In genomic region chr15:97194750-97195149, GRCh38 we compare ENCODE assay signal across 19 cellular contexts.
DNase-seq lines count a peak whose midpoint lies in the region; ATAC-seq, FAIRE-seq and TF ChIP-seq lines count a peak whose summit lies in the region.
"Had no signal": no experiment of that assay in that cellular context is flagged by ENCODE, and none has a peak within 500 bp of the region (broad histone marks: within the 10 kb centered on the region; RNA-seq: fewer than 3 reads in every experiment).

No MANE protein-coding gene starts in this region.

- DNase-seq in A549 (ENCODE audit: low read depth in 1 of 2, low spot score in 1 of 2) (no peak), NCI-H226 (peak; percentile 29), H1 (ENCODE audit: low read depth in 1 of 2, low spot score in 2 of 2) (no peak)
- no peak for DNase-seq in stimulated activated CD4-positive, alpha-beta T cell treated with anti-CD3 and anti-CD28 coated beads, Interleukin-2, amount 100 ng/mL, for 24 hours
- DNase-seq: 8988T; C1 segment of cervical spinal cord; Calu3; CD4-positive, alpha-beta memory T cell; COR-L47; DMS53; DMS79 treated with DMSO at 0.1 percent for 48 hours; GF-D8; GOT3; H7; HCEC 1CT had no signal

- no peak overlapping the region for H2BK15ac ChIP-seq in H1 (ENCODE audit: low read length)

- H3K36me3 ChIP-seq in H1 (ENCODE audit: control insufficient read depth in 2 of 4, insufficient read depth in 4 of 4, low read length in 3 of 4) = no peaks in the 10 kb centered on the region

- no peak overlapping the region for H2BK12ac ChIP-seq in H1 (ENCODE audit: low read depth, low read length)

- no peak overlapping the region for H4K5ac ChIP-seq in H1 (ENCODE audit: insufficient read length, low read depth, low read length)

- H3K27me3 ChIP-seq in H1 (replicated peaks in 1 of 4; ENCODE audit: control insufficient read depth in 3 of 4, extremely low read depth in 1 of 4, insufficient read depth in 3 of 4, low read length in 3 of 4) = no peaks in the 10 kb centered on the region

- ATAC-seq in A549 (no peak), HG02852 (IDR thresholded peaks at IDR 0.05; ENCODE audit: unreplicated experiment) (no peak), GM21367 (IDR thresholded peaks at IDR 0.05; ENCODE audit: unreplicated experiment) (no peak)

- no peak overlapping the region for H2BK20ac ChIP-seq in H1 (ENCODE audit: low read length)

- no peak overlapping the region for H3K18ac ChIP-seq in H1 (ENCODE audit: extremely low read depth, low read length)

- H2AFZ ChIP-seq in H1 (ENCODE audit: low read length) = no peak overlapping the region

- H3K14ac ChIP-seq in H1 (ENCODE audit: insufficient read length) = no peak overlapping the region

- TF ChIP-seq CTCF in A549 (IDR thresholded peaks at IDR 0.05) (no peak), H1 (IDR thresholded peaks at IDR 0.05; ENCODE audit: control extremely low read depth in 1 of 3, insufficient read depth in 1 of 3, low read depth in 1 of 3, low read length in 3 of 3) (no peak)

- H3K4me1 ChIP-seq in A549 = no peaks in the 10 kb centered on the region
- peaks cover 0 to 8% (median 3%) of the 10 kb centered on the region in 4 experiments; a peak in 3 of 7 replicates for H3K4me1 ChIP-seq in H1 (replicated peaks in 1 of 4; ENCODE audit: control insufficient read depth in 3 of 4, insufficient read depth in 4 of 4, low read length in 3 of 4)

- CTCF ChIA-PET in A549 (lab: Yijun Ruan, JAX) (no interaction called here), H1 (lab: Charles Lee; ENCODE audit: partially characterized antibody) (no interaction called here)

- H2BK120ac ChIP-seq in H1 (replicated peaks; ENCODE audit: low read depth, low read length) = no peak overlapping the region

- no peaks in the 10 kb centered on the region for H3K79me2 ChIP-seq in H1 (ENCODE audit: control insufficient read depth in 1 of 2, insufficient read depth in 2 of 2, low read length in 2 of 2)

- TF ChIP-seq RAD21 in A549 (conservative IDR thresholded peaks at IDR 0.05 in 1 of 2, IDR thresholded peaks at IDR 0.05 in 1 of 2) = no peak
- TF ChIP-seq RAD21 in H1 (IDR thresholded peaks at IDR 0.05 in 1 of 2, conservative IDR thresholded peaks at IDR 0.05 in 1 of 2; ENCODE audit: low read depth in 2 of 2, low read length in 2 of 2) = no peak

- H4K20me1 ChIP-seq in H1 (replicated peaks in 1 of 2; ENCODE audit: control insufficient read depth in 1 of 2, insufficient read depth in 2 of 2, low read length in 2 of 2) = no peaks in the 10 kb centered on the region

- TF ChIP-seq POLR2A in A549 (IDR thresholded peaks at IDR 0.05; ENCODE audit: low read length) (no peak), H1 (IDR thresholded peaks at IDR 0.05; ENCODE audit: control extremely low read depth in 1 of 2, low read depth in 2 of 2, low read length in 2 of 2) (no peak)

- H3K23me2 ChIP-seq in H1 (ENCODE audit: low read depth, low read length) = peaks cover 2% of the 10 kb centered on the region; the same call in 1 of the 2 replicates

- no peak overlapping the region for H3K4me2 ChIP-seq in A549
- no peak overlapping the region for H3K4me2 ChIP-seq in H1 (ENCODE audit: insufficient read depth in 1 of 2, low read depth in 2 of 2, low read length in 2 of 2)

- no peak for FAIRE-seq in A549 (lab: Jason Lieb, UNC)
- no peak for FAIRE-seq in H1 (lab: Jason Lieb, UNC)
- FAIRE-seq: GM12891, GM18507 had no signal

- no peak overlapping the region for H3K4ac ChIP-seq in H1 (replicated peaks; ENCODE audit: insufficient read length, low read depth, low read length)

- 4% methylated on average over 1 of the region's 1 CpG for WGBS in A549 (ENCODE audit: missing lambda C conversion rate)
- WGBS in H1 (ENCODE audit: extremely low coverage in 1 of 2, insufficient coverage in 1 of 2, insufficient read length in 1 of 2, insufficient replicate concordance in 2 of 2, low coverage in 1 of 2, low lambda C conversion rate in 2 of 2, missing lambda C conversion rate in 1 of 2), 2 experiments = 89% methylated on average over 1 of the region's 1 CpG; no CpG with 5 or more reads in 1 of the 2 experiments

- H3K27ac ChIP-seq in A549 (no peak overlapping the region), H1 (ENCODE audit: low read depth, low read length) (no peak overlapping the region)

- H4K8ac ChIP-seq in H1 (ENCODE audit: extremely low read depth, insufficient read depth, low read length) = no peak overlapping the region

- H3K9ac ChIP-seq in H1 (replicated peaks in 1 of 4; ENCODE audit: extremely low read depth in 1 of 4, low read depth in 3 of 4, low read length in 3 of 4) = no peak overlapping the region

- H4K91ac ChIP-seq in H1 (replicated peaks; ENCODE audit: insufficient read length, low read length) = no peak overlapping the region

- H2AK5ac ChIP-seq in H1 (ENCODE audit: low read depth, low read length) = no peak overlapping the region

- H3K23ac ChIP-seq in H1 (ENCODE audit: insufficient read length) = no peak overlapping the region

- H3K4me3 ChIP-seq in A549 = no peak overlapping the region
- H3K4me3 ChIP-seq in H1 (ENCODE audit: extremely low read depth in 1 of 4, insufficient read depth in 2 of 4, low read depth in 3 of 4, low read length in 4 of 4) = no peak overlapping the region

- H2BK5ac ChIP-seq in H1 (ENCODE audit: low read depth, low read length) = no peak overlapping the region

- POLR2A ChIA-PET in A549 (lab: Yijun Ruan, JAX) (no interaction called here), H1 (lab: Charles Lee; ENCODE audit: partially characterized antibody) (no interaction called here)

- H3K79me1 ChIP-seq in H1 (ENCODE audit: low read depth, low read length) = no peaks in the 10 kb centered on the region

- H3K9me3 ChIP-seq in A549 (no peaks in the 10 kb centered on the region; the same call in 2 of the 3 replicates), H1 (ENCODE audit: insufficient read depth in 2 of 2, low read depth in 1 of 2, low read length in 1 of 2) (no peaks in the 10 kb centered on the region)

- TF ChIP-seq EP300 in A549 (IDR thresholded peaks at IDR 0.05) (no peak), H1 (IDR thresholded peaks at IDR 0.05; ENCODE audit: borderline replicate concordance in 1 of 2, low read depth in 2 of 2, low read length in 2 of 2) (no peak)

- no peak overlapping the region for H3K56ac ChIP-seq in H1 (replicated peaks; ENCODE audit: insufficient read length, low read depth, low read length)

TF ChIP-seq in A549, 52 proteins besides CTCF, POLR2A, EP300 and RAD21:
- TF ChIP-seq RCOR1 (IDR thresholded peaks at IDR 0.05; ENCODE audit: low read depth, low read length) (no peak), MAFK (IDR thresholded peaks at IDR 0.05; ENCODE audit: partially characterized antibody) (peak; percentile 91), ESRRA (IDR thresholded peaks at IDR 0.05; ENCODE audit: borderline replicate concordance, low read length) (no peak), ZC3H11A (IDR thresholded peaks at IDR 0.05) (no peak)

TF ChIP-seq in H1, 55 proteins besides CTCF, POLR2A, EP300 and RAD21:
- no peak for TF ChIP-seq NANOG (IDR thresholded peaks at IDR 0.05; ENCODE audit: insufficient read depth, low read depth, low read length, poor library complexity, severe bottlenecking)
- TF ChIP-seq TCF12 (IDR thresholded peaks at IDR 0.05; ENCODE audit: low read depth, low read length) = no peak
- no peak for TF ChIP-seq SIX5 (IDR thresholded peaks at IDR 0.05; ENCODE audit: low read depth, low read length)
- TF ChIP-seq MAFK (IDR thresholded peaks at IDR 0.05; ENCODE audit: low read depth, low read length) = peak; percentile 19; the same call in 1 of the 2 replicates
- no peak for TF ChIP-seq EGR1 (IDR thresholded peaks at IDR 0.05; ENCODE audit: borderline replicate concordance, low read depth, low read length)
- TF ChIP-seq SP2 (IDR thresholded peaks at IDR 0.05; ENCODE audit: low read length) = no peak
- TF ChIP-seq CBX5 (IDR thresholded peaks at IDR 0.05; ENCODE audit: low read depth, low read length) = no peak
TF ChIP-seq in H1: peak in this region for 1.

Comparison
In these comparisons a context has a peak if more than half of its experiments do, and no peak if none do; other contexts are left out.
1. Of the 18 proteins assayed by ChIP-seq in both H1 and A549: peak only in H1: none; only in A549: none; in both: MAFK; in neither: 17.